8 cellular contexts compared by ENCODE assay signal in the genomic region with DNA sequence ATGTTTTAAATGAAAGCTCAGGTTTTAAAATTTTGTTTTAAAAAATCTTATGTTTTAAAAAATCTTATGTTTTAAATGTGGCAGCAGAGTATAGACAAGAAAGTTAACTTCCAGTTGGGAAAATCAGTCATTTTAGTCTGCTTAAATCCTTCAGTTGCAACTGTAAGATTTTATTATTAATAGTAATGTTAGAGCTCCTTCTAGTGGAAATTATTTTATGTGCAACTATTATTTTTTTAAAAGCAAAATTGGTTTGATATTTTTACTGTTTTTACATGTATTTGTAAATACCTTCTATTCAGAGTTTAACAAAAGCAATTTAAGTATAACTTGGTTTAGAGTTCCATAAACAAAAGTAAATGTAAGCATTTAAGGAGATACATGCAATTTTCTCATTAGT. TPM values are rescaled to one million over a fixed set of nuclear protein-coding genes. Genes with fewer than 3 reads are reported as not detected.
DNase-seq lines count a peak whose midpoint lies in the region; ATAC-seq and TF ChIP-seq lines count a peak whose summit lies in the region.

No MANE protein-coding gene starts in this region.

- TF ChIP-seq CTCF in CD14-positive monocyte (IDR thresholded peaks at IDR 0.05), result peak; percentile 79
- TF ChIP-seq CTCF in body of pancreas (IDR thresholded peaks at IDR 0.05), result peak; percentile 24 to 67 (median 41)
- TF ChIP-seq CTCF in WERI-Rb-1 (IDR thresholded peaks at IDR 0.05; ENCODE audit: low read depth, low read length), result no peak

- H3K4me3 ChIP-seq in body of pancreas (no peak overlapping the region), WERI-Rb-1 (ENCODE audit: low read depth, low read length) (no peak overlapping the region)

- DNase-seq in CD14-positive monocyte (ENCODE audit: low spot score) (no peak), KBM-7 (peak; percentile 15), body of pancreas (no peak), lung microvascular endothelial cell (ENCODE audit: low read depth in 2 of 2) (peak; percentile 23 to 42), NCI-H187 (lab: John Stamatoyannopoulos, UW) (no peak), NCI-H2081 treated with DMSO at 0.1 percent for 48 hours (lab: John Stamatoyannopoulos, UW) (no peak), WERI-Rb-1 (no peak)

- no peaks in the 10 kb centered on the region for H3K9me3 Mint-ChIP-seq in CD14-positive monocyte

- no peaks in the 10 kb centered on the region for H3K27me3 Mint-ChIP-seq in CD14-positive monocyte (ENCODE audit: low read depth in 3 of 3)

- peaks cover 23 to 30% of the 10 kb centered on the region in 2 donors for H3K36me3 Mint-ChIP-seq in CD14-positive monocyte

- no peaks in the 10 kb centered on the region for H3K4me1 ChIP-seq in body of pancreas

- intact Hi-C loops in CD14-positive monocyte (cut with micrococcal nuclease) (no loop called here), body of pancreas (cut with DNase I) (no loop called here)

- ATAC-seq in body of pancreas (no peak), GM19397 (IDR thresholded peaks at IDR 0.05; ENCODE audit: unreplicated experiment) (no peak)

- H3K27ac Mint-ChIP-seq in CD14-positive monocyte, result no peak overlapping the region

- H3K9me3 ChIP-seq in body of pancreas (no peaks in the 10 kb centered on the region), WERI-Rb-1 (ENCODE audit: severe bottlenecking) (no peaks in the 10 kb centered on the region)

- H3K4me1 Mint-ChIP-seq in CD14-positive monocyte, result no peaks in the 10 kb centered on the region

- H3K27me3 ChIP-seq in body of pancreas (no peaks in the 10 kb centered on the region), WERI-Rb-1 (ENCODE audit: insufficient read depth, low read depth, severe bottlenecking) (no peaks in the 10 kb centered on the region)

- no peak for TF ChIP-seq POLR2A in body of pancreas (IDR thresholded peaks at IDR 0.05)

- no peak overlapping the region for H3K4me3 Mint-ChIP-seq in CD14-positive monocyte

- in situ Hi-C loops in KBM-7 (cut with MboI; ENCODE audit: low pct_unique_long_range_greater_than_20kb, low sequenced_read_pairs), result no loop called here

- H3K36me3 ChIP-seq in body of pancreas (replicated peaks in 1 of 2; ENCODE audit: insufficient read depth in 1 of 2, low read depth in 2 of 2) (peaks cover 0 to 9% of the 10 kb centered on the region in 2 donors), WERI-Rb-1 (peaks cover 53% of the 10 kb centered on the region)

- H3K27ac ChIP-seq in body of pancreas (no peak overlapping the region), WERI-Rb-1 (no peak overlapping the region)

RNA-seq across cellular contexts. Expression of a gene that starts 8.5 kb away (rescaled TPM):
- polyA plus RNA-seq in CD14-positive monocyte, result 1 to 10 TPM; 1.6 TPM
- 10 to 100 TPM in 1 of 2 donors, 1 to 10 TPM in 1; 6.2 to 21.1 TPM for total RNA-seq in body of pancreas
- 3.6 and 4.1 TPM in 2 replicates for total RNA-seq in lung microvascular endothelial cell

Comparison
In these comparisons a context has a peak if more than half of its experiments do, and no peak if none do; other contexts are left out.
1. DNase-seq: peak in KBM-7 (single experiment) and lung microvascular endothelial cell (2 of 2); none in CD14-positive monocyte (single experiment), body of pancreas (0 of 4), NCI-H187 (0 of 2), NCI-H2081 treated with DMSO at 0.1 percent for 48 hours (single experiment) and WERI-Rb-1 (single experiment).